In genomic region chr3:53192608-53193007, GRCh38 we compare ENCODE assay signal across 11 cellular contexts. TPM values are rescaled to one million over a fixed set of nuclear protein-coding genes. Genes with fewer than 3 reads are reported as not detected.
DNase-seq lines count a peak whose midpoint lies in the region; ATAC-seq and TF ChIP-seq lines count a peak whose summit lies in the region.
"Had no signal": no experiment of that assay in that cellular context is flagged by ENCODE, and none has a peak within 500 bp of the region (broad histone marks: within the 10 kb centered on the region; RNA-seq: fewer than 3 reads in every experiment).

No MANE protein-coding gene starts in this region.

- H2BK120ac ChIP-seq in trophoblast cell (ENCODE audit: insufficient read depth, low read length, poor library complexity) = no peak overlapping the region

- no peak overlapping the region for H3K14ac ChIP-seq in trophoblast cell (ENCODE audit: low read length)

- H2BK12ac ChIP-seq in trophoblast cell (ENCODE audit: low read length) = no peak overlapping the region

- H2AK5ac ChIP-seq in trophoblast cell (ENCODE audit: low read length) = no peak overlapping the region

- DNase-seq in LNCaP clone FGC (ENCODE audit: low read depth) (peak; percentile 86), NCI-H510A treated with DMSO at 0.1 percent for 48 hours (lab: John Stamatoyannopoulos, UW) (no peak), T-helper 9 cell (no peak), COLO829 (ENCODE audit: low spot score) (no peak), trophoblast cell (no peak)
- DNase-seq: DND-41, psoas muscle had no signal

- H3K4me3 ChIP-seq in LNCaP clone FGC (ENCODE audit: low read depth, low read length) = no peak overlapping the region
- no peak overlapping the region for H3K4me3 ChIP-seq in neutrophil (ENCODE audit: low read depth in 1 of 2, low read length in 1 of 2)
- no peak overlapping the region for H3K4me3 ChIP-seq in trophoblast cell (ENCODE audit: low read depth, low read length)
- H3K4me3 ChIP-seq: psoas muscle had no signal

- H3K27ac ChIP-seq in neutrophil = peak overlapping the region; percentile 56
- H3K27ac ChIP-seq in trophoblast cell (ENCODE audit: low read depth, low read length) = no peak overlapping the region
- H3K27ac ChIP-seq: psoas muscle had no signal

- H3K4me2 ChIP-seq in trophoblast cell (ENCODE audit: low read length) = no peak overlapping the region

- no peak overlapping the region for H2AFZ ChIP-seq in trophoblast cell (ENCODE audit: insufficient read depth, low read length, poor library complexity)

- no CpG with 5 or more reads among the region's 3 CpGs for WGBS in trophoblast cell (ENCODE audit: extremely low coverage, insufficient coverage, insufficient read length)

- H2BK5ac ChIP-seq in trophoblast cell (ENCODE audit: low read depth, low read length, poor library complexity) = no peak overlapping the region

- peaks cover 19 to 26% of the 10 kb centered on the region in 2 experiments for H3K4me1 ChIP-seq in neutrophil (ENCODE audit: control insufficient read depth in 1 of 2, insufficient read depth in 1 of 2, low read depth in 1 of 2, low read length in 1 of 2)
- H3K4me1 ChIP-seq in trophoblast cell (ENCODE audit: control insufficient read depth in 1 of 2, insufficient read depth in 2 of 2, low read length in 2 of 2) = peaks cover 8 to 12% of the 10 kb centered on the region in 2 experiments

- no peaks in the 10 kb centered on the region for H3K79me1 ChIP-seq in trophoblast cell (ENCODE audit: low read length)

- no peak overlapping the region for H3K9ac ChIP-seq in trophoblast cell (ENCODE audit: low read length)

- H3K27me3 ChIP-seq in neutrophil (no peaks in the 10 kb centered on the region), trophoblast cell (ENCODE audit: insufficient read depth, low read length) (no peaks in the 10 kb centered on the region)

- H3K79me2 ChIP-seq in trophoblast cell (ENCODE audit: control insufficient read depth, insufficient read depth, low read length, poor library complexity) = no peaks in the 10 kb centered on the region

- H4K8ac ChIP-seq in trophoblast cell (ENCODE audit: low read depth, low read length) = no peak overlapping the region

- no peak for TF ChIP-seq CTCF in LNCaP clone FGC (IDR thresholded peaks at IDR 0.05; ENCODE audit: control insufficient read depth, extremely low read depth, insufficient read depth)
- no peak for TF ChIP-seq CTCF in neutrophil (IDR thresholded peaks at IDR 0.05)

- ATAC-seq in GM18909 (IDR thresholded peaks at IDR 0.05; ENCODE audit: poor library complexity, unreplicated experiment) = peak; percentile 56
- peak; percentile 40 for ATAC-seq in GM21786 (IDR thresholded peaks at IDR 0.05; ENCODE audit: unreplicated experiment)
- ATAC-seq: activated naive CD4-positive, alpha-beta T cell treated with anti-CD3 and anti-CD28 coated beads, Interleukin-2, amount 50 U/mL, for 72 hours; psoas muscle had no signal

- H3K36me3 ChIP-seq in neutrophil (peaks cover 85% of the 10 kb centered on the region), trophoblast cell (ENCODE audit: control insufficient read depth in 1 of 2, insufficient read depth in 2 of 2, low read length in 2 of 2) (peaks cover 9 to 12% of the 10 kb centered on the region in 2 experiments)

- H4K12ac ChIP-seq in trophoblast cell (ENCODE audit: low read depth, low read length) = no peak overlapping the region

- no peak overlapping the region for H3K4ac ChIP-seq in trophoblast cell (ENCODE audit: low read depth, low read length)

- no peak overlapping the region for H3K18ac ChIP-seq in trophoblast cell (ENCODE audit: low read length)

- no peak overlapping the region for H4K91ac ChIP-seq in trophoblast cell (ENCODE audit: low read depth, low read length)

- no peaks in the 10 kb centered on the region for H3K9me3 ChIP-seq in neutrophil
- no peaks in the 10 kb centered on the region for H3K9me3 ChIP-seq in trophoblast cell (ENCODE audit: insufficient read depth, low read depth, low read length)
- H3K9me3 ChIP-seq: psoas muscle had no signal

- no peak overlapping the region for H3K23ac ChIP-seq in trophoblast cell (ENCODE audit: low read length)

RNA-seq across cellular contexts. Expression of gene PRKCD, which starts 31.6 kb away (rescaled TPM):
- 10.6 and 11.2 TPM in 2 replicates for polyA plus RNA-seq in trophoblast cell (2013)
